In the genomic region with DNA sequence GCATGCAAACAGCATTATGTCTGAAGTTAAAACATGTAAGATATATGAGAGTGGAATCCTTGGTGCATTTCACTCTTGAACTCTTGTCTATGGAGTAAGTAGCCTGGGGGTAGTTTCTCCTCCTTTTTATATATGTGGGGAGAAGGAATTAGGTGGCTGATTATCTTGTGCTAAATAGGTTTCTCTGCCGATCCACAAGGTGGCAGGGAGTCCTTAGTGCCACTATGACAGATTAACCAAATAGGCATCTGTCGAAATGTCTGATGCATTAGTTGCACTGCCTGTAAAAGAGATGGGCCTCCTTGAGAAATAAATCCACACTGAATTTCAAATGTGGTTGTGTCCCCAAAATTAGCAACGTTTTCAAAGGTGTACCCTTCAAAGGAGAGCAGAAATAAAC, we compare ENCODE assay signal across 25 cellular contexts.
DNase-seq lines count a peak whose midpoint lies in the region; ATAC-seq, FAIRE-seq and TF ChIP-seq lines count a peak whose summit lies in the region.
"Had no signal": no experiment of that assay in that cellular context is flagged by ENCODE, and none has a peak within 500 bp of the region (broad histone marks: within the 10 kb centered on the region; RNA-seq: fewer than 3 reads in every experiment).

No MANE protein-coding gene starts in this region.

- intact Hi-C loops in Panc1 (cut with micrococcal nuclease; ENCODE audit: unreplicated experiment), result no loop called here

- peak; percentile 7; the same call in 1 of the 2 replicates for TF ChIP-seq CTCF in Panc1 (IDR thresholded peaks at IDR 0.05)
- peak; percentile 45 for TF ChIP-seq CTCF in neural cell (IDR thresholded peaks at IDR 0.05; ENCODE audit: poor library complexity, severe bottlenecking)
- no peak for TF ChIP-seq CTCF in suprapubic skin (IDR thresholded peaks at IDR 0.05)

- H3K36me3 ChIP-seq in Panc1 (ENCODE audit: control insufficient read depth, insufficient read depth, low read length) (no peaks in the 10 kb centered on the region), neural cell (ENCODE audit: insufficient read depth, low read length) (no peaks in the 10 kb centered on the region), suprapubic skin (no peaks in the 10 kb centered on the region)
- H3K36me3 ChIP-seq: esophagus squamous epithelium, ovary, right lobe of liver had no signal

- no peaks in the 10 kb centered on the region for H4K20me1 ChIP-seq in neural cell (ENCODE audit: insufficient read depth)

- H3K4me2 ChIP-seq in neural cell (ENCODE audit: low read length), result no peak overlapping the region
- H3K4me2 ChIP-seq: A549 had no signal

- 52% methylated on average over 3 of the region's 3 CpGs for WGBS in suprapubic skin

- DNase-seq in NCI-H524 (lab: John Stamatoyannopoulos, UW), result peak; percentile 5 to 65
- no peak for DNase-seq in NCI-H524 treated with DMSO at 0.1 percent for 48 hours (lab: John Stamatoyannopoulos, UW)
- peak; percentile 30 for DNase-seq in H4 (ENCODE audit: low spot score)
- DNase-seq in Panc1 (ENCODE audit: low read depth, low spot score), result no peak
- no peak for DNase-seq in suprapubic skin (ENCODE audit: low spot score in 2 of 2)
- DNase-seq in NCI-H146 treated with DMSO at 0.1 percent for 48 hours (lab: John Stamatoyannopoulos, UW; ENCODE audit: unreplicated experiment), result no peak
- DNase-seq in RCC 7860 (ENCODE audit: low spot score), result no peak
- DNase-seq: activated CD4-positive, alpha-beta memory T cell treated with anti-CD3 and anti-CD28 coated beads for 36 hours; activated CD4-positive, CD25-positive, alpha-beta regulatory T cell; activated gamma-delta T cell; activated T-cell treated with anti-CD3 and anti-CD28 coated beads for 4 hours; effector memory CD8-positive, alpha-beta T cell; esophagus squamous epithelium; KG1; kidney glomerular epithelial cell; naive thymus-derived CD4-positive, alpha-beta T cell; NCI-H1048; NCI-H1930; NCI-H345; ovary; right lobe of liver; trophoblast cell had no signal

- no peak overlapping the region for H3K9ac ChIP-seq in neural cell (ENCODE audit: low read length)

- in situ Hi-C loops in Panc1 (cut with HindIII; ENCODE audit: low pct_unique_long_range_greater_than_20kb, low sequenced_read_pairs), result no loop called here

- no peak overlapping the region for H3K4me3 ChIP-seq in Panc1 (ENCODE audit: low read depth in 2 of 2, low read length in 2 of 2)
- no peak overlapping the region for H3K4me3 ChIP-seq in neural cell (ENCODE audit: low read length)
- no peak overlapping the region for H3K4me3 ChIP-seq in suprapubic skin
- H3K4me3 ChIP-seq: A549, esophagus squamous epithelium, ovary, right lobe of liver had no signal

- CTCF ChIA-PET in Panc1 (lab: Charles Lee), result no interaction called here

- FAIRE-seq in RCC 7860 (lab: Jason Lieb, UNC), result no peak
- FAIRE-seq: A549, colon had no signal

- POLR2A ChIA-PET in Panc1 (lab: Charles Lee), result no interaction called here

- TF ChIP-seq POLR2A in suprapubic skin (IDR thresholded peaks at IDR 0.05), result no peak

- TF ChIP-seq RAD21 in neural cell (conservative IDR thresholded peaks at IDR 0.05), result peak; percentile 55

- no peak for ATAC-seq in Panc1
- ATAC-seq: A549; effector memory CD8-positive, alpha-beta T cell; naive thymus-derived CD4-positive, alpha-beta T cell; right lobe of liver had no signal

- H3K9me3 ChIP-seq in Panc1 (ENCODE audit: control insufficient read depth, insufficient read depth, low read depth, low read length) (no peaks in the 10 kb centered on the region), neural cell (ENCODE audit: low read length) (no peaks in the 10 kb centered on the region), suprapubic skin (no peaks in the 10 kb centered on the region)
- H3K9me3 ChIP-seq: A549, esophagus squamous epithelium, ovary, right lobe of liver had no signal

- H3K27ac ChIP-seq in Panc1 (ENCODE audit: low read length) (no peak overlapping the region), neural cell (ENCODE audit: low read length) (no peak overlapping the region), suprapubic skin (no peak overlapping the region)
- H3K27ac ChIP-seq: A549, esophagus squamous epithelium, ovary, right lobe of liver had no signal

- H3F3A ChIP-seq in neural cell (ENCODE audit: insufficient read depth, low read length, poor library complexity, severe bottlenecking), result no peaks in the 10 kb centered on the region

- H3K4me1 ChIP-seq in Panc1 (ENCODE audit: control insufficient read depth, insufficient read depth, low read length) (no peaks in the 10 kb centered on the region), suprapubic skin (no peaks in the 10 kb centered on the region)
- H3K4me1 ChIP-seq: A549, esophagus squamous epithelium, right lobe of liver had no signal

- H3K27me3 ChIP-seq in Panc1 (ENCODE audit: control insufficient read depth, insufficient read depth, low read length) (no peaks in the 10 kb centered on the region), neural cell (ENCODE audit: insufficient read depth, low read depth, low read length) (no peaks in the 10 kb centered on the region), suprapubic skin (no peaks in the 10 kb centered on the region)
- H3K27me3 ChIP-seq: esophagus squamous epithelium, ovary, right lobe of liver had no signal

- BruUV-seq in Panc1 (replicated peaks; lab: Mats Ljungman, UMichigan), result no TSS peak

- no peaks in the 10 kb centered on the region for H3K79me2 ChIP-seq in neural cell (replicated peaks; ENCODE audit: insufficient read depth, low read length)

- TF ChIP-seq EP300 in neural cell (conservative IDR thresholded peaks at IDR 0.05; ENCODE audit: poor library complexity, severe bottlenecking) (no peak), suprapubic skin (IDR thresholded peaks at IDR 0.05) (no peak)

- H3K9me2 ChIP-seq in neural cell (ENCODE audit: insufficient read depth, low read length), result no peaks in the 10 kb centered on the region

- no peak overlapping the region for H2AFZ ChIP-seq in neural cell (ENCODE audit: low read depth, low read length)

TF ChIP-seq in neural cell, 6 proteins besides CTCF, POLR2A, EP300 and RAD21:
- TF ChIP-seq REST (IDR thresholded peaks at IDR 0.05; ENCODE audit: borderline replicate concordance) (no peak), SMC3 (conservative IDR thresholded peaks at IDR 0.05; ENCODE audit: poor library complexity) (peak; percentile 55)

Comparison
In these comparisons a context has a peak if more than half of its experiments do, and no peak if none do; other contexts are left out.
1. DNase-seq: peak in NCI-H524 (2 of 2) and H4 (single experiment); none in NCI-H524 treated with DMSO at 0.1 percent for 48 hours (single experiment), Panc1 (single experiment), suprapubic skin (0 of 2), NCI-H146 treated with DMSO at 0.1 percent for 48 hours (single experiment) and RCC 7860 (single experiment).
2. CTCF ChIP-seq: peak in Panc1 (single experiment) and neural cell (single experiment); none in suprapubic skin (0 of 2).